Comparison of ENCODE assay signal across 15 cellular contexts in genomic region chr22:45533731-45534130, GRCh38. TPM values are rescaled to one million over a fixed set of nuclear protein-coding genes. Genes with fewer than 3 reads are reported as not detected.
"Had no signal": no experiment of that assay in that cellular context is flagged by ENCODE, and none has a peak within 500 bp of the region (broad histone marks: within the 10 kb centered on the region; RNA-seq: fewer than 3 reads in every experiment).

No MANE protein-coding gene starts in this region.

- DNase-seq: activated CD4-positive, alpha-beta T cell treated with anti-CD3 and anti-CD28 coated beads, Interleukin-2, amount 10 ng/mL, durations not matched to agents 7 days and 5 days; activated CD4-positive, CD25-positive, alpha-beta regulatory T cell; activated CD8-positive, alpha-beta memory T cell treated with anti-CD3 and anti-CD28 coated beads for 24 hours; activated naive CD4-positive, alpha-beta T cell treated with anti-CD3 and anti-CD28 coated beads for 36 hours; activated T-cell treated with anti-CD3 and anti-CD28 coated beads for 4 hours; left ventricle myocardium inferior; mesendoderm; pancreas; stimulated activated CD4-positive, alpha-beta T cell treated with anti-CD3 and anti-CD28 coated beads, Interleukin-4, amount 100 ng/mL, for 4 hours; thyroid gland had no signal

- H3K4me3 ChIP-seq: cardiac muscle cell, left ventricle myocardium inferior, neural progenitor cell, pancreas, skin epidermis, thyroid gland had no signal

- H3K27ac Mint-ChIP-seq: activated CD4-positive, alpha-beta T cell treated with anti-CD3 and anti-CD28 coated beads, Interleukin-2, amount 10 ng/mL, durations not matched to agents 7 days and 5 days; activated naive CD4-positive, alpha-beta T cell treated with anti-CD3 and anti-CD28 coated beads for 36 hours; activated T-helper 17 cell treated with anti-CD3 and anti-CD28 coated beads, Interleukin-2, amount 50 U/mL, for 72 hours; neural progenitor cell had no signal

- ATAC-seq: activated T-helper 17 cell treated with anti-CD3 and anti-CD28 coated beads, Interleukin-2, amount 50 U/mL, for 72 hours; pancreas had no signal

- H3K9me3 ChIP-seq: left ventricle myocardium inferior, pancreas, thyroid gland had no signal

- H3K4me1 ChIP-seq: pancreas had no signal

- H3K27ac ChIP-seq: cardiac muscle cell, left ventricle myocardium inferior, neural progenitor cell, pancreas, thyroid gland had no signal

- H3K4me1 Mint-ChIP-seq: activated CD4-positive, alpha-beta T cell treated with anti-CD3 and anti-CD28 coated beads, Interleukin-2, amount 10 ng/mL, durations not matched to agents 7 days and 5 days; activated T-helper 17 cell treated with anti-CD3 and anti-CD28 coated beads, Interleukin-2, amount 50 U/mL, for 72 hours had no signal

- H3K36me3 ChIP-seq: cardiac muscle cell, neural progenitor cell, pancreas, thyroid gland had no signal

- H3K27me3 ChIP-seq: cardiac muscle cell, neural progenitor cell, pancreas, thyroid gland had no signal

- H3K9me3 Mint-ChIP-seq: activated CD4-positive, alpha-beta T cell treated with anti-CD3 and anti-CD28 coated beads, Interleukin-2, amount 10 ng/mL, durations not matched to agents 7 days and 5 days; activated naive CD4-positive, alpha-beta T cell treated with anti-CD3 and anti-CD28 coated beads for 36 hours; activated T-helper 17 cell treated with anti-CD3 and anti-CD28 coated beads, Interleukin-2, amount 50 U/mL, for 72 hours; neural progenitor cell had no signal

- H3K4me3 Mint-ChIP-seq: activated CD4-positive, alpha-beta T cell treated with anti-CD3 and anti-CD28 coated beads, Interleukin-2, amount 10 ng/mL, durations not matched to agents 7 days and 5 days; activated naive CD4-positive, alpha-beta T cell treated with anti-CD3 and anti-CD28 coated beads for 36 hours; activated T-helper 17 cell treated with anti-CD3 and anti-CD28 coated beads, Interleukin-2, amount 50 U/mL, for 72 hours; neural progenitor cell had no signal

- H3K27me3 Mint-ChIP-seq: activated CD4-positive, alpha-beta T cell treated with anti-CD3 and anti-CD28 coated beads, Interleukin-2, amount 10 ng/mL, durations not matched to agents 7 days and 5 days; activated T-helper 17 cell treated with anti-CD3 and anti-CD28 coated beads, Interleukin-2, amount 50 U/mL, for 72 hours had no signal

RNA-seq across cellular contexts. Expression of gene FBLN1, which starts 31.0 kb away (rescaled TPM):
- total RNA-seq: activated CD4-positive, alpha-beta T cell treated with anti-CD3 and anti-CD28 coated beads, Interleukin-2, amount 10 ng/mL, durations not matched to agents 7 days and 5 days; activated naive CD4-positive, alpha-beta T cell treated with anti-CD3 and anti-CD28 coated beads for 36 hours; T-helper 2 cell treated with Interferon-gamma antibody and Interleukin-4, amounts not matched to agents 100 ng/mL and 5 ng/mL, for 36 hours had no signal
